4 cellular contexts compared by ENCODE assay signal in the genomic region with DNA sequence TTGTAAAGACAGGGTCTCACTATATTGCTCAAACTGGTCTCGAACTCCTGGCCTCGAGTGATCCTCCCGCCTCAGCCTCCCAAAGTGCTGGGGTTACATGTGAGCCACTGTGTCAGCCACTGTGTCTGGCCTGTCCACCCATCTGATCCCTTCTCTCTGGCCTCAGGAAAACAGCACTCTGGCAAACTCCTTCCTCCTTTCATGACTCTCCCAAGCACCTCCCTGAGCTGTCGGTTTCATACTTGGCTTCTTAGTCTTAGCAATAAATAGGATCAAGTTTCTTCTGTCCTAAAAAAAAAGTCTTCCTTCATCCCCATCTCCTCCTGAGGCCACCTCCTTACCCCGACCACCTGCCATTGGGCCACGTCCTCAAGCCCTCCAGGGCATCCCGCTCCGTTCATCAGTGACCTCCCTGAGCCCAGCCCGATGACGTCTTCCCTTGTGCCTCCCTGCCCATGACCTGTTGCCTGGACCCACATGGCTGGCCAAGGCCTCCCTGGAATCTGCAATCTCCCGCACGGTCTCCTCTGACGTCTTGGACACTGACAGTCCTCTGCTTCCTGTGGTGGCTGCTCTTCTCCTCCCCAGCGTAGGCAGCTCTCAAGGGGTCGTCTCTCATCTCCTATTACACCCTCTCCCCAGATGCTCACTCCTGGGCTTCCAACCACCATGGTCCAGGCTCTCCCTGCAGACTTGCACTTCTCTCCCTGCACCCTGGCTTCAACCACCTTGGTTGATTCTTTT. TPM values are rescaled to one million over a fixed set of nuclear protein-coding genes. Genes with fewer than 3 reads are reported as not detected.
"Had no signal": no experiment of that assay in that cellular context is flagged by ENCODE, and none has a peak within 500 bp of the region (broad histone marks: within the 10 kb centered on the region; RNA-seq: fewer than 3 reads in every experiment).

No MANE protein-coding gene starts in this region.

RNA-seq across cellular contexts. Expression of a gene that starts 26.5 kb away (rescaled TPM):
- total RNA-seq: dermis microvascular lymphatic vessel endothelial cell, lung microvascular endothelial cell, SK-MEL-5, smooth muscle cell had no signal
- polyA plus RNA-seq: smooth muscle cell had no signal
